Comparison of ENCODE assay signal across 16 cellular contexts in the genomic region with DNA sequence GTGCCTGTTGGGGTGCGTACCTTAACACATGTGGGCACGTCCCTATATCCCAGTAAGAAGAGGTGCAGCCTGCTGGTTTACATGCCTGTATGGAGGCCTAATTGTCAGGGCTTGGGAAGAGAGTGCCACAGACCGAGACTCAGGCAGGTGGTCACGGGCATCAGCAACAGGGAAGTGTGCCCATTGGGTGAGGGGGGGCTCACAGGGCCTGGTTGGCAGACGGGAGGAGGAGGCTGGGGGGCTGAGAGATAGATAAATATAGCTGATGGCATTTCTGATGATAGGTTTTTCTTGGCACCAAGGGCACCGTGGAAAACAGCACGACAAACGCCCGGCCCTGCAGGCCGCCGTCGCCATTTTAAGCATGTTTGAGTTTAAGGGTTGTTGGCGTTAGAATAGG. TPM values are rescaled to one million over a fixed set of nuclear protein-coding genes. Genes with fewer than 3 reads are reported as not detected.
A peak's percentile ranks its signal among the peaks of the same experiment; 100 is the strongest.
DNase-seq lines count a peak whose midpoint lies in the region; ATAC-seq, FAIRE-seq and TF ChIP-seq lines count a peak whose summit lies in the region.
"Had no signal": no experiment of that assay in that cellular context is flagged by ENCODE, and none has a peak within 500 bp of the region (broad histone marks: within the 10 kb centered on the region; RNA-seq: fewer than 3 reads in every experiment).

No MANE protein-coding gene starts in this region.

- H3K9me3 ChIP-seq in HEK293 (ENCODE audit: control insufficient read depth, insufficient read depth, low read depth, low read length) (no peaks in the 10 kb centered on the region), lung (ENCODE audit: control insufficient read depth in 2 of 2, insufficient read depth in 1 of 2, low read length in 1 of 2) (no peaks in the 10 kb centered on the region)

- no peak overlapping the region for H3K4me3 ChIP-seq in HEK293 (ENCODE audit: low read depth, low read length)
- H3K4me3 ChIP-seq in lung: no peak overlapping the region

- peak overlapping the region; percentile 64 for H3K27ac Mint-ChIP-seq in MCF 10A (ENCODE audit: low read depth, unreplicated experiment)
- H3K27ac Mint-ChIP-seq in activated CD4-positive, alpha-beta T cell treated with anti-CD3 and anti-CD28 coated beads for 36 hours: no peak overlapping the region
- H3K27ac Mint-ChIP-seq: activated B cell treated with CpG ODN at 0.5 μM for 24 hours; activated naive CD4-positive, alpha-beta T cell treated with anti-CD3 and anti-CD28 coated beads, Interleukin-2, amount 50 U/mL, for 72 hours had no signal

- H3K9me3 Mint-ChIP-seq in MCF 10A (ENCODE audit: unreplicated experiment): no peaks in the 10 kb centered on the region
- no peaks in the 10 kb centered on the region for H3K9me3 Mint-ChIP-seq in activated CD4-positive, alpha-beta T cell treated with anti-CD3 and anti-CD28 coated beads for 36 hours (ENCODE audit: low read depth)
- H3K9me3 Mint-ChIP-seq: activated B cell treated with CpG ODN at 0.5 μM for 24 hours; activated naive CD4-positive, alpha-beta T cell treated with anti-CD3 and anti-CD28 coated beads, Interleukin-2, amount 50 U/mL, for 72 hours; CD4-positive, alpha-beta memory T cell had no signal

- no peak for ATAC-seq in lung (ENCODE audit: insufficient read depth, low FRiP score)
- no peak for ATAC-seq in activated CD4-positive, alpha-beta T cell treated with anti-CD3 and anti-CD28 coated beads for 36 hours
- ATAC-seq: activated naive CD4-positive, alpha-beta T cell treated with anti-CD3 and anti-CD28 coated beads, Interleukin-2, amount 50 U/mL, for 72 hours had no signal

- no peaks in the 10 kb centered on the region for H3K27me3 ChIP-seq in lung (ENCODE audit: control insufficient read depth, insufficient read depth)

- POLR2A ChIA-PET in HEK293 (lab: Yijun Ruan, JAX) (interaction anchor here (1.5 kb wide), 1 partner anchor 22 kb away, joined by 5 read pairs; no protein-coding TSS in a partner anchor), MCF 10A (lab: Yijun Ruan, JAX) (interaction anchor here (1.2 to 2.1 kb wide), 3 partner anchors 8 to 29 kb away, joined by 3 to 10 read pairs (median 9); no protein-coding TSS in a partner anchor)
- POLR2A ChIA-PET in activated CD4-positive, alpha-beta T cell treated with anti-CD3 and anti-CD28 coated beads for 36 hours (lab: Charles Lee): no interaction called here

- H3K4me1 Mint-ChIP-seq in MCF 10A (ENCODE audit: insufficient read depth, unreplicated experiment): peaks cover 37% of the 10 kb centered on the region
- H3K4me1 Mint-ChIP-seq in activated CD4-positive, alpha-beta T cell treated with anti-CD3 and anti-CD28 coated beads for 36 hours: peaks cover 2% of the 10 kb centered on the region
- H3K4me1 Mint-ChIP-seq: activated B cell treated with CpG ODN at 0.5 μM for 24 hours had no signal

- TF ChIP-seq CTCF in HEK293 (tag by site-specific recombination; IDR thresholded peaks at IDR 0.05): no peak
- no peak for TF ChIP-seq CTCF in MCF 10A (IDR thresholded peaks at IDR 0.05; ENCODE audit: unreplicated experiment)
- no peak for TF ChIP-seq CTCF in lung (IDR thresholded peaks at IDR 0.05; ENCODE audit: control extremely low read depth, extremely low read depth)

- BruUV-seq in MCF 10A (replicated peaks; lab: Mats Ljungman, UMichigan): no TSS peak

- DNase-seq in MCF 10A (ENCODE audit: unreplicated experiment) (no peak), lung (ENCODE audit: low spot score) (no peak), substantia nigra (lab: John Stamatoyannopoulos, UW) (peak in 6 of 49 donors; percentile 34 to 70 (median 42)), iPS-NIHi11 (ENCODE audit: low spot score) (no peak), RCC 7860 (ENCODE audit: low spot score) (no peak)
- no peak for DNase-seq in stimulated activated CD4-positive, alpha-beta T cell treated with anti-CD3 and anti-CD28 coated beads, Interleukin-1b, Interleukin-23, amount 100 ng/mL, for 48 hours
- no peak for DNase-seq in activated CD4-positive, alpha-beta T cell treated with anti-CD3 and anti-CD28 coated beads for 36 hours
- DNase-seq: activated B cell treated with CpG ODN at 0.5 μM for 24 hours; activated CD8-positive, alpha-beta memory T cell treated with anti-CD3 and anti-CD28 coated beads, Interleukin-2, amount 50 U/mL, for 4 hours; CD4-positive, alpha-beta memory T cell; cortex of kidney; EL; NCI-H1048 had no signal

- no peak for FAIRE-seq in RCC 7860 (lab: Jason Lieb, UNC)
- FAIRE-seq: urothelium cell line had no signal

- H3K27ac ChIP-seq in HEK293 (ENCODE audit: extremely low read depth, low read depth, low read length) (peak overlapping the region; percentile 60), lung (ENCODE audit: low read depth in 1 of 2, low read length in 1 of 2) (peak overlapping the region; percentile 78 to 81), substantia nigra (ENCODE audit: low read depth, low read length, poor library complexity, severe bottlenecking) (peak overlapping the region; percentile 99)

- intact Hi-C loops in MCF 10A (cut with micrococcal nuclease): no loop called here
- intact Hi-C loops in activated CD4-positive, alpha-beta T cell treated with anti-CD3 and anti-CD28 coated beads for 36 hours (cut with DNase I, micrococcal nuclease): loop anchor here (5.0 kb wide), 2 partner anchors 56 to 59 kb away; no protein-coding TSS in a partner anchor

- no peak overlapping the region for H3K4me3 Mint-ChIP-seq in MCF 10A (ENCODE audit: unreplicated experiment)
- H3K4me3 Mint-ChIP-seq in activated CD4-positive, alpha-beta T cell treated with anti-CD3 and anti-CD28 coated beads for 36 hours: no peak overlapping the region
- H3K4me3 Mint-ChIP-seq: activated B cell treated with CpG ODN at 0.5 μM for 24 hours; CD4-positive, alpha-beta memory T cell had no signal

- H3K36me3 Mint-ChIP-seq in MCF 10A (ENCODE audit: insufficient read depth, unreplicated experiment): peaks cover 10% of the 10 kb centered on the region
- H3K36me3 Mint-ChIP-seq in activated CD4-positive, alpha-beta T cell treated with anti-CD3 and anti-CD28 coated beads for 36 hours (ENCODE audit: low read depth): no peaks in the 10 kb centered on the region
- H3K36me3 Mint-ChIP-seq: activated naive CD4-positive, alpha-beta T cell treated with anti-CD3 and anti-CD28 coated beads, Interleukin-2, amount 50 U/mL, for 72 hours; CD4-positive, alpha-beta memory T cell had no signal

- H3K4me1 ChIP-seq in HEK293 (ENCODE audit: control insufficient read depth, insufficient read depth, low read length) (peaks cover 29% of the 10 kb centered on the region), lung (ENCODE audit: control insufficient read depth in 2 of 2, insufficient read depth in 2 of 2, low read length in 2 of 2) (peaks cover 44 to 59% of the 10 kb centered on the region in 2 donors)

- CTCF ChIA-PET in HEK293 (lab: Yijun Ruan, JAX) (interaction anchor here (0.6 to 8.6 kb wide), 15 partner anchors 9 to 260 kb away, joined by 3 to 247 read pairs (median 12); no protein-coding TSS in a partner anchor), MCF 10A (lab: Yijun Ruan, JAX) (interaction anchor here (0.5 to 2.9 kb wide), 15 partner anchors 9 to 919 kb away, joined by 3 to 27 read pairs (median 5); no protein-coding TSS in a partner anchor)
- CTCF ChIA-PET in activated CD4-positive, alpha-beta T cell treated with anti-CD3 and anti-CD28 coated beads for 36 hours (lab: Charles Lee): interaction anchor here (0.6 to 3.9 kb wide), 9 partner anchors 11 to 59 kb away, joined by 3 to 31 read pairs (median 3); no protein-coding TSS in a partner anchor

- 83 to 92% methylated on average over 13 of the region's 13 CpGs for WGBS in lung, 2 donors

- H3K36me3 ChIP-seq in HEK293 (ENCODE audit: control insufficient read depth in 2 of 2, insufficient read depth in 1 of 2, low read length in 2 of 2) (no peaks in the 10 kb centered on the region), lung (ENCODE audit: control insufficient read depth in 2 of 2, insufficient read depth in 2 of 2, low read length in 2 of 2) (peaks cover 0 to 2% of the 10 kb centered on the region in 2 donors)

- H3K27me3 Mint-ChIP-seq in MCF 10A (ENCODE audit: insufficient read depth, unreplicated experiment): no peaks in the 10 kb centered on the region
- H3K27me3 Mint-ChIP-seq in activated CD4-positive, alpha-beta T cell treated with anti-CD3 and anti-CD28 coated beads for 36 hours: no peaks in the 10 kb centered on the region

TF ChIP-seq in HEK293, 187 proteins besides CTCF, POLR2A, EP300 and RAD21:
- no peak for TF ChIP-seq ZNF133 (tag by site-specific recombination; IDR thresholded peaks at IDR 0.05)
- TF ChIP-seq ZBTB21 (tag by site-specific recombination; IDR thresholded peaks at IDR 0.05): no peak

RNA-seq across cellular contexts. Expression of a gene that starts 37.6 kb away (rescaled TPM):
- total RNA-seq in MCF 10A (2022) (26.9 and 27.2 TPM in 2 replicates), lung (100 to 1,000 TPM; 129 to 190 TPM)
- polyA plus RNA-seq in lung: 10 to 100 TPM; 26.0 to 50.5 TPM
- total RNA-seq in activated CD4-positive, alpha-beta T cell treated with anti-CD3 and anti-CD28 coated beads for 36 hours: 1 to 10 TPM; 4.3 to 4.8 TPM
